Comparison of ENCODE assay signal across 1 cellular context in the genomic region with DNA sequence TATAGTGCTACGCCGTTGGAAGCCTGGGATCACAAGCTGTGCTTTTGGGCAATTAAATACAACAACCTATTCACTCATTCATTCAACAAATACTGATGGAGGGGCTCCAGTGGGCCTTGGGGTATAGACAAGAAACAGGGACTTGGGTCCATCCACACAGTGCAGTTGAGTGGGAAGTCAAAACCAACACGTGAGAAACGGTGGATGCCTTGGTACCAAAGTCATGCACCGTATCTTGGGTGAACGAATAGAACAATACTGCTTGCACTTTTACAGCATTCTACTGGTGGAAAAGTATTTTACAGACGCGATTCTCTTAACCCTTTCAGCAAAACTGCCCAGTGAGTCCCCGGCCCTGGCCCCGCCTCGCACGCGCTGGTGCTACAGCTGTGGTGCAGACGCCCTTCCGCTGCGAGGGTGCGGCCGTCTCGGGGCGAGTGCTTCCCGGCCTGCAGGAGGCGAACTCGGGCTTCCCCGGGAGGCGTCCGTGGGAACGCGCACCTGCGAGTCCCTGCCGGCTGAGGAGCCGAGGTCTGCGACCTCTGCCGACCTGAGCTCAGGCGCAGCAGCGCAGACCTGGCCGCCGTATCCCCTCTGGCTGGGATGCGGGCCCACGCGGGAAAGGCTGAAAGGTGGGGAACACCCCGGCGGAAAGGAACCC.
TF ChIP-seq lines count a peak whose summit lies in the region.

No MANE protein-coding gene starts in this region.

TF ChIP-seq in HCT116, 20 proteins besides CTCF, POLR2A, EP300 and RAD21:
- no peak for TF ChIP-seq ELF1 (IDR thresholded peaks at IDR 0.05; ENCODE audit: borderline replicate concordance, low read depth)
- TF ChIP-seq, protein P1, sequence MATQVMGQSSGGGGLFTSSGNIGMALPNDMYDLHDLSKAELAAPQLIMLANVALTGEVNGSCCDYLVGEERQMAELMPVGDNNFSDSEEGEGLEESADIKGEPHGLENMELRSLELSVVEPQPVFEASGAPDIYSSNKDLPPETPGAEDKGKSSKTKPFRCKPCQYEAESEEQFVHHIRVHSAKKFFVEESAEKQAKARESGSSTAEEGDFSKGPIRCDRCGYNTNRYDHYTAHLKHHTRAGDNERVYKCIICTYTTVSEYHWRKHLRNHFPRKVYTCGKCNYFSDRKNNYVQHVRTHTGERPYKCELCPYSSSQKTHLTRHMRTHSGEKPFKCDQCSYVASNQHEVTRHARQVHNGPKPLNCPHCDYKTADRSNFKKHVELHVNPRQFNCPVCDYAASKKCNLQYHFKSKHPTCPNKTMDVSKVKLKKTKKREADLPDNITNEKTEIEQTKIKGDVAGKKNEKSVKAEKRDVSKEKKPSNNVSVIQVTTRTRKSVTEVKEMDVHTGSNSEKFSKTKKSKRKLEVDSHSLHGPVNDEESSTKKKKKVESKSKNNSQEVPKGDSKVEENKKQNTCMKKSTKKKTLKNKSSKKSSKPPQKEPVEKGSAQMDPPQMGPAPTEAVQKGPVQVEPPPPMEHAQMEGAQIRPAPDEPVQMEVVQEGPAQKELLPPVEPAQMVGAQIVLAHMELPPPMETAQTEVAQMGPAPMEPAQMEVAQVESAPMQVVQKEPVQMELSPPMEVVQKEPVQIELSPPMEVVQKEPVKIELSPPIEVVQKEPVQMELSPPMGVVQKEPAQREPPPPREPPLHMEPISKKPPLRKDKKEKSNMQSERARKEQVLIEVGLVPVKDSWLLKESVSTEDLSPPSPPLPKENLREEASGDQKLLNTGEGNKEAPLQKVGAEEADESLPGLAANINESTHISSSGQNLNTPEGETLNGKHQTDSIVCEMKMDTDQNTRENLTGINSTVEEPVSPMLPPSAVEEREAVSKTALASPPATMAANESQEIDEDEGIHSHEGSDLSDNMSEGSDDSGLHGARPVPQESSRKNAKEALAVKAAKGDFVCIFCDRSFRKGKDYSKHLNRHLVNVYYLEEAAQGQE (IDR thresholded peaks at IDR 0.05; ENCODE audit: low read depth) = no peak
- TF ChIP-seq CBX3 (IDR thresholded peaks at IDR 0.05; ENCODE audit: low read depth) = no peak
- TF ChIP-seq TCF7L2 (IDR thresholded peaks at IDR 0.05; ENCODE audit: borderline replicate concordance, extremely low read depth, insufficient read depth, insufficient read length) = no peak
- TF ChIP-seq ZFX (IDR thresholded peaks at IDR 0.05) = no peak
- TF ChIP-seq SRF (IDR thresholded peaks at IDR 0.05; ENCODE audit: low read depth) = no peak
